In genomic region chr21:43076626-43077025, GRCh38 we compare ENCODE assay signal across 7 cellular contexts. TPM values are rescaled to one million over a fixed set of nuclear protein-coding genes. Genes with fewer than 3 reads are reported as not detected.
A peak's percentile ranks its signal among the peaks of the same experiment; 100 is the strongest.
DNase-seq lines count a peak whose midpoint lies in the region; ATAC-seq, FAIRE-seq and TF ChIP-seq lines count a peak whose summit lies in the region.
"Not testable (repeated sequence)": the region's sequence is repeated elsewhere in the genome, so short reads cannot be mapped to it uniquely, and the experiment has no call there.
"Had no signal": no experiment of that assay in that cellular context is flagged by ENCODE, and none has a peak within 500 bp of the region (broad histone marks: within the 10 kb centered on the region; RNA-seq: fewer than 3 reads in every experiment).

No MANE protein-coding gene starts in this region.

- not testable (repeated sequence) for H3K27ac ChIP-seq in right cardiac atrium (ENCODE audit: low read length); pancreas

- not testable (repeated sequence) for H3K36me3 ChIP-seq in H7 (replicated peaks; ENCODE audit: control insufficient read depth, insufficient read depth, low read length); pancreas

- H3K4me1 Mint-ChIP-seq in activated CD8-positive, alpha-beta T cell treated with anti-CD3 and anti-CD28 coated beads for 36 hours (ENCODE audit: low read depth): not testable (repeated sequence)

- H3K4me1 ChIP-seq in right cardiac atrium (ENCODE audit: control insufficient read depth, insufficient read depth, low read length); pancreas: not testable (repeated sequence)

- H3K4me3 Mint-ChIP-seq in activated CD8-positive, alpha-beta T cell treated with anti-CD3 and anti-CD28 coated beads for 36 hours: not testable (repeated sequence)

- H3K36me3 Mint-ChIP-seq in activated CD8-positive, alpha-beta T cell treated with anti-CD3 and anti-CD28 coated beads for 36 hours (ENCODE audit: low read depth): not testable (repeated sequence)

- TF ChIP-seq CTCF in activated CD8-positive, alpha-beta T cell treated with anti-CD3 and anti-CD28 coated beads for 36 hours (IDR thresholded peaks at IDR 0.05); pancreas (IDR thresholded peaks at IDR 0.05): not testable (repeated sequence)

- peak overlapping the region; percentile 32 for H3K4me3 ChIP-seq in H7 (ENCODE audit: insufficient read depth, low read depth, low read length)
- not testable (repeated sequence) for H3K4me3 ChIP-seq in right cardiac atrium (ENCODE audit: low read length); pancreas

- intact Hi-C loops in activated CD8-positive, alpha-beta T cell treated with anti-CD3 and anti-CD28 coated beads for 36 hours (cut with micrococcal nuclease); right cardiac atrium (cut with DNase I); pancreas (cut with DNase I): not testable (repeated sequence)

- H3K27me3 ChIP-seq in H7 (ENCODE audit: control insufficient read depth, insufficient read depth, low read length); right cardiac atrium (ENCODE audit: control insufficient read depth, insufficient read depth); pancreas: not testable (repeated sequence)

- not testable (repeated sequence) for FAIRE-seq in pancreas (lab: Jason Lieb, UNC)

- peak; percentile 44; the same call in 1 of the 3 replicates for ATAC-seq in SK-N-SH treated with all-trans-retinoic acid at 6 μM for 48 hours
- ATAC-seq in activated CD8-positive, alpha-beta T cell treated with anti-CD3 and anti-CD28 coated beads for 36 hours: peak; percentile 23
- peak; percentile 18 for ATAC-seq in esophagus mucosa
- ATAC-seq in right cardiac atrium: peak; percentile 42 to 49
- ATAC-seq in pancreas: peak; percentile 8 to 29 (median 13)

- H3K27me3 Mint-ChIP-seq in activated CD8-positive, alpha-beta T cell treated with anti-CD3 and anti-CD28 coated beads for 36 hours: not testable (repeated sequence)

- not testable (repeated sequence) for H3K27ac Mint-ChIP-seq in activated CD8-positive, alpha-beta T cell treated with anti-CD3 and anti-CD28 coated beads for 36 hours

- not testable (repeated sequence) for DNase-seq in H7; activated CD8-positive, alpha-beta T cell treated with anti-CD3 and anti-CD28 coated beads for 36 hours
- DNase-seq in right cardiac atrium: peak in 2 of 3 donors; percentile 4 to 49
- DNase-seq in pancreas: peak in 2 of 6 donors; percentile 12 to 44

- CTCF ChIA-PET in activated CD8-positive, alpha-beta T cell treated with anti-CD3 and anti-CD28 coated beads for 36 hours (lab: Charles Lee): not testable (repeated sequence)

- POLR2A ChIA-PET in activated CD8-positive, alpha-beta T cell treated with anti-CD3 and anti-CD28 coated beads for 36 hours (lab: Charles Lee): not testable (repeated sequence)

- not testable (repeated sequence) for H3K9me3 ChIP-seq in right cardiac atrium (ENCODE audit: control insufficient read depth, low read length); pancreas

- WGBS in right cardiac atrium: 4% methylated on average over 14 of the region's 29 CpGs
- 8% methylated on average over 12 of the region's 29 CpGs; no CpG with 5 or more reads in 1 of the 2 donors for WGBS in pancreas, 2 donors

- not testable (repeated sequence) for H3K9me3 Mint-ChIP-seq in activated CD8-positive, alpha-beta T cell treated with anti-CD3 and anti-CD28 coated beads for 36 hours

RNA-seq across cellular contexts. Expression of gene CBS, which starts 1.0 kb away (rescaled TPM):
- total RNA-seq in H7 (2014; rRNA removed; shearing (Covaris generic)): 315 and 380 TPM in 2 replicates
- 10 to 100 TPM; 91.3 to 91.9 TPM for total RNA-seq in activated CD8-positive, alpha-beta T cell treated with anti-CD3 and anti-CD28 coated beads for 36 hours
- 0.80 TPM for total RNA-seq in esophagus mucosa
- total RNA-seq in right cardiac atrium: 10 to 100 TPM in 3 of 4 donors, 1 to 10 TPM in 1; 4.8 to 13.3 (median 10.7) TPM
- 9.0 TPM for polyA plus RNA-seq in right cardiac atrium
- total RNA-seq in pancreas: 100 to 1,000 TPM in 1 of 6 donors, 10 to 100 TPM in 5; 24.4 to 168 (median 76.0) TPM
- 100 to 1,000 TPM in 1 of 2 donors, 10 to 100 TPM in 1; 95.1 to 111 TPM for polyA plus RNA-seq in pancreas
- total RNA-seq: CD4-positive, CD25-positive, alpha-beta regulatory T cell had no signal

RNA-seq across cellular contexts. Expression of gene U2AF1, which starts 30.7 kb away (rescaled TPM):
- total RNA-seq in H7 (2014; rRNA removed; shearing (Covaris generic)): 26.6 and 30.3 TPM in 2 replicates
- total RNA-seq in activated CD8-positive, alpha-beta T cell treated with anti-CD3 and anti-CD28 coated beads for 36 hours: 10 to 100 TPM; 21.9 to 31.3 TPM
- total RNA-seq in esophagus mucosa (49.1 TPM), right cardiac atrium (10 to 100 TPM in 3 of 4 donors, 1 to 10 TPM in 1; 8.1 to 25.9 (median 15.8) TPM), pancreas (10 to 100 TPM in 5 of 6 donors, 1 to 10 TPM in 1; 3.9 to 30.5 (median 15.0) TPM)
- polyA plus RNA-seq in right cardiac atrium (42.8 TPM), pancreas (10 to 100 TPM; 27.0 to 27.6 TPM)
